8 cellular contexts compared by ENCODE assay signal in genomic region chr16:1474796-1475551, GRCh38. TPM values are rescaled to one million over a fixed set of nuclear protein-coding genes. Genes with fewer than 3 reads are reported as not detected.
DNase-seq lines count a peak whose midpoint lies in the region; TF ChIP-seq lines count a peak whose summit lies in the region.

CLCN7 (minus strand) TSS chr16:1475028; CDS start chr16:1474974, 54 bp downstream.

- intact Hi-C loops in Caco-2 (cut with micrococcal nuclease; ENCODE audit: unreplicated experiment) (loop anchor here (10.0 kb wide), 1 partner anchor 50 kb away; the partner anchor contains the start of gene UQCC4), OCI-LY7 (cut with micrococcal nuclease; ENCODE audit: unreplicated experiment) (no loop called here)

- H3K27me3 Mint-ChIP-seq in Caco-2 (ENCODE audit: insufficient read depth, unreplicated experiment), result no peaks in the 10 kb centered on the region

- H4K20me1 ChIP-seq in OCI-LY7 (ENCODE audit: insufficient read depth, low read length), result no peaks in the 10 kb centered on the region

- H3K36me3 ChIP-seq in Caco-2 (ENCODE audit: control insufficient read depth, insufficient read depth, low read length) (no peaks in the 10 kb centered on the region; the same call in 1 of the 2 replicates), OCI-LY7 (ENCODE audit: insufficient read depth, low read length) (no peaks in the 10 kb centered on the region)

- H3K4me3 ChIP-seq in Caco-2 (ENCODE audit: low read depth, low read length), result peak within 1 kb of the TSS; percentile 85
- peak within 1 kb of the TSS; percentile 85 for H3K4me3 ChIP-seq in OCI-LY7 (ENCODE audit: low read depth, low read length, poor library complexity, severe bottlenecking)

- H3K4me1 ChIP-seq in Caco-2, result peaks cover 4% of the 10 kb centered on the region; the same call in 1 of the 2 replicates
- peaks cover 15% of the 10 kb centered on the region for H3K4me1 ChIP-seq in OCI-LY7 (ENCODE audit: insufficient read depth, low read length, poor library complexity, severe bottlenecking)

- H3K9me3 ChIP-seq in Caco-2 (no peaks in the 10 kb centered on the region), OCI-LY7 (ENCODE audit: low read length) (no peaks in the 10 kb centered on the region)

- peak within 1 kb of the TSS; percentile 72 for H3K27ac Mint-ChIP-seq in Caco-2 (ENCODE audit: unreplicated experiment)

- no peaks in the 10 kb centered on the region for H3K9me3 Mint-ChIP-seq in Caco-2 (ENCODE audit: unreplicated experiment)

- POLR2A ChIA-PET in Caco-2 (lab: Charles Lee) (no interaction called here), OCI-LY7 (lab: Charles Lee) (no interaction called here)

- no peaks in the 10 kb centered on the region for H3K9me2 ChIP-seq in OCI-LY7 (ENCODE audit: insufficient read depth, low read length)

- H3K4me2 ChIP-seq in OCI-LY7 (ENCODE audit: low read length), result peak within 1 kb of the TSS; percentile 99

- TF ChIP-seq CTCF in Caco-2 (IDR thresholded peaks at IDR 0.05; ENCODE audit: insufficient read depth in 1 of 2, low read depth in 1 of 2, low read length in 1 of 2, severe bottlenecking in 1 of 2, unreplicated experiment in 1 of 2) (no peak), GM20000 (IDR thresholded peaks at IDR 0.05; ENCODE audit: extremely low read depth, missing control alignments) (no peak), OCI-LY7 (conservative IDR thresholded peaks at IDR 0.05; ENCODE audit: low read length) (no peak)

- BruUV-seq in Caco-2 (replicated peaks; lab: Mats Ljungman, UMichigan), result no TSS peak
- BruUV-seq in OCI-LY7 (replicated peaks; lab: Mats Ljungman, UMichigan), result no TSS peak

- no peaks in the 10 kb centered on the region for H3K27me3 ChIP-seq in Caco-2 (replicated peaks; ENCODE audit: control insufficient read depth, insufficient read depth, low read length)

- peaks cover 10% of the 10 kb centered on the region; the same call in 1 of the 2 replicates for H3K79me2 ChIP-seq in OCI-LY7 (ENCODE audit: insufficient read depth, low read depth, low read length)

- H3K27ac ChIP-seq in OCI-LY7 (ENCODE audit: low read depth, low read length, poor library complexity, severe bottlenecking) (peak within 1 kb of the TSS; percentile 63), epithelial cell of prostate (peak within 1 kb of the TSS; percentile 52)

- no peaks in the 10 kb centered on the region for H3K4me1 Mint-ChIP-seq in Caco-2 (ENCODE audit: low read depth, unreplicated experiment)

- H3K36me3 Mint-ChIP-seq in Caco-2 (ENCODE audit: insufficient read depth, unreplicated experiment), result peaks cover 12% of the 10 kb centered on the region

- peak within 1 kb of the TSS; percentile 88 for H2AFZ ChIP-seq in OCI-LY7 (ENCODE audit: low read length)

- DNase-seq in Caco-2 (peak; percentile 85 to 91), GM20000 (ENCODE audit: low spot score) (peak; percentile 99), HT-29 (ENCODE audit: low spot score) (peak; percentile 76), OCI-LY7 (ENCODE audit: low spot score) (peak; percentile 87), activated T-cell treated with anti-CD3 and anti-CD28 coated beads for 48 hours (ENCODE audit: low read depth) (peak; percentile 89), epithelial cell of prostate (ENCODE audit: low read depth, low spot score) (peak; percentile 31), mucosa of gallbladder (ENCODE audit: low spot score) (peak; percentile 93)
- peak; percentile 89 for DNase-seq in stimulated activated CD8-positive, alpha-beta memory T cell treated with anti-CD3 and anti-CD28 coated beads, Interleukin-4, amount 100 ng/mL, for 24 hours (ENCODE audit: low read depth)

- H3K4me3 Mint-ChIP-seq in Caco-2 (ENCODE audit: unreplicated experiment), result peak within 1 kb of the TSS; percentile 73

- CTCF ChIA-PET in Caco-2 (lab: Charles Lee) (no interaction called here), OCI-LY7 (lab: Charles Lee; ENCODE audit: unreplicated experiment) (no interaction called here)

RNA-seq across cellular contexts. Expression of gene CLCN7, which starts in this region (rescaled TPM):
- total RNA-seq in Caco-2 (2022) (119 and 127 TPM in 2 replicates), OCI-LY7 (2022) (60.3 and 62.4 TPM in 2 replicates), mucosa of gallbladder (111 TPM)
- 121 and 151 TPM in 2 replicates for total RNA-seq in HT-29 (2014; rRNA removed; shearing (Covaris generic))
- 29.6 and 31.1 TPM in 2 replicates for total RNA-seq in OCI-LY7 (2014; rRNA removed; shearing (Covaris generic))

Comparison
In these comparisons a context has a peak if more than half of its experiments do, and no peak if none do; other contexts are left out.
1. Peak in every context shown above with its lines: DNase-seq, H3K4me3 ChIP-seq and H3K27ac ChIP-seq.
2. DNase-seq: peak in every context shown above with its lines; median percentile 99 in GM20000; 93 in mucosa of gallbladder; 89 in activated T-cell treated with anti-CD3 and anti-CD28 coated beads for 48 hours; 89 in stimulated activated CD8-positive, alpha-beta memory T cell treated with anti-CD3 and anti-CD28 coated beads, Interleukin-4, amount 100 ng/mL, for 24 hours; 88 in Caco-2; 87 in OCI-LY7; 76 in HT-29; 31 in epithelial cell of prostate.